Comparison of ENCODE assay signal across 1 cellular context in the genomic region with DNA sequence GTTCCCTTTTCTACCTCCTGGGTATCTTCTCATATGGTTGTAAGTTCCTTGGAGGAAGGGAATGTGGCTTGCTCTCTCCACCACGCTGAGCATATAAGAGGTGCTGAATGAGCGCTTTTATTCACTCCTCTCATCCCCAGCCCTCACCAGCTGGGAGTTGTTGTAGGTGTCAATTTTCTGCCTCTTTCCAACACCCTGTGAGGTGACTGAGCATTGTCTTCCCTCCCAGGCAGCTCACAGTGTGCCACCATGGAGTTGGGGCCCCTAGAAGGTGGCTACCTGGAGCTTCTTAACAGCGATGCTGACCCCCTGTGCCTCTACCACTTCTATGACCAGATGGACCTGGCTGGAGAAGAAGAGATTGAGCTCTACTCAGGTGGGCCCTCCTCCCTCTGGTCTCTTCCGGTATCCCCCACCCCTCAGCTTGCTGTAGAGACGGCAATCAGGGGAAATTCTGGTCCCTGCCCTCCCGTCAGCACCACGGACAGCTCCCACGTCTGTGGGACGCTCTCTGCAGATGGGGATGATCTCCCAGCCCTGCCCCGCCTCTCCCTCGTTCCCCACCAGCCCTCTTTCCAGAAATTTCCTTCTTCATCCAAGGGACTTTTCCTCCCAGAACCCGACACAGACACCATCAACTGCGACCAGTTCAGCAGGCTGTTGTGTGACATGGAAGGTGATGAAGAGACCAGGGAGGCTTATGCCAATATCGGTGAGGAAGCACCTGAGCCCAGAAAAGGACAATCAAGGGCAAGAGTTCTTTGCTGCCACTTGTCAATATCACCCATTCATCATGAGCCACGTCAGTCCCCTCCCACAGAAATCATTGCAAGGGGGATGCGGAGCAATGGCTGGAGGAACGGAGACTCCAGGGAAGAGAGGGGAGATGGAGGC.
TF ChIP-seq lines count a peak whose summit lies in the region.

No MANE protein-coding gene starts in this region.

TF ChIP-seq in K562, 482 proteins besides CTCF, POLR2A, EP300 and RAD21 (continued from another document):
- TF ChIP-seq, protein P1, sequence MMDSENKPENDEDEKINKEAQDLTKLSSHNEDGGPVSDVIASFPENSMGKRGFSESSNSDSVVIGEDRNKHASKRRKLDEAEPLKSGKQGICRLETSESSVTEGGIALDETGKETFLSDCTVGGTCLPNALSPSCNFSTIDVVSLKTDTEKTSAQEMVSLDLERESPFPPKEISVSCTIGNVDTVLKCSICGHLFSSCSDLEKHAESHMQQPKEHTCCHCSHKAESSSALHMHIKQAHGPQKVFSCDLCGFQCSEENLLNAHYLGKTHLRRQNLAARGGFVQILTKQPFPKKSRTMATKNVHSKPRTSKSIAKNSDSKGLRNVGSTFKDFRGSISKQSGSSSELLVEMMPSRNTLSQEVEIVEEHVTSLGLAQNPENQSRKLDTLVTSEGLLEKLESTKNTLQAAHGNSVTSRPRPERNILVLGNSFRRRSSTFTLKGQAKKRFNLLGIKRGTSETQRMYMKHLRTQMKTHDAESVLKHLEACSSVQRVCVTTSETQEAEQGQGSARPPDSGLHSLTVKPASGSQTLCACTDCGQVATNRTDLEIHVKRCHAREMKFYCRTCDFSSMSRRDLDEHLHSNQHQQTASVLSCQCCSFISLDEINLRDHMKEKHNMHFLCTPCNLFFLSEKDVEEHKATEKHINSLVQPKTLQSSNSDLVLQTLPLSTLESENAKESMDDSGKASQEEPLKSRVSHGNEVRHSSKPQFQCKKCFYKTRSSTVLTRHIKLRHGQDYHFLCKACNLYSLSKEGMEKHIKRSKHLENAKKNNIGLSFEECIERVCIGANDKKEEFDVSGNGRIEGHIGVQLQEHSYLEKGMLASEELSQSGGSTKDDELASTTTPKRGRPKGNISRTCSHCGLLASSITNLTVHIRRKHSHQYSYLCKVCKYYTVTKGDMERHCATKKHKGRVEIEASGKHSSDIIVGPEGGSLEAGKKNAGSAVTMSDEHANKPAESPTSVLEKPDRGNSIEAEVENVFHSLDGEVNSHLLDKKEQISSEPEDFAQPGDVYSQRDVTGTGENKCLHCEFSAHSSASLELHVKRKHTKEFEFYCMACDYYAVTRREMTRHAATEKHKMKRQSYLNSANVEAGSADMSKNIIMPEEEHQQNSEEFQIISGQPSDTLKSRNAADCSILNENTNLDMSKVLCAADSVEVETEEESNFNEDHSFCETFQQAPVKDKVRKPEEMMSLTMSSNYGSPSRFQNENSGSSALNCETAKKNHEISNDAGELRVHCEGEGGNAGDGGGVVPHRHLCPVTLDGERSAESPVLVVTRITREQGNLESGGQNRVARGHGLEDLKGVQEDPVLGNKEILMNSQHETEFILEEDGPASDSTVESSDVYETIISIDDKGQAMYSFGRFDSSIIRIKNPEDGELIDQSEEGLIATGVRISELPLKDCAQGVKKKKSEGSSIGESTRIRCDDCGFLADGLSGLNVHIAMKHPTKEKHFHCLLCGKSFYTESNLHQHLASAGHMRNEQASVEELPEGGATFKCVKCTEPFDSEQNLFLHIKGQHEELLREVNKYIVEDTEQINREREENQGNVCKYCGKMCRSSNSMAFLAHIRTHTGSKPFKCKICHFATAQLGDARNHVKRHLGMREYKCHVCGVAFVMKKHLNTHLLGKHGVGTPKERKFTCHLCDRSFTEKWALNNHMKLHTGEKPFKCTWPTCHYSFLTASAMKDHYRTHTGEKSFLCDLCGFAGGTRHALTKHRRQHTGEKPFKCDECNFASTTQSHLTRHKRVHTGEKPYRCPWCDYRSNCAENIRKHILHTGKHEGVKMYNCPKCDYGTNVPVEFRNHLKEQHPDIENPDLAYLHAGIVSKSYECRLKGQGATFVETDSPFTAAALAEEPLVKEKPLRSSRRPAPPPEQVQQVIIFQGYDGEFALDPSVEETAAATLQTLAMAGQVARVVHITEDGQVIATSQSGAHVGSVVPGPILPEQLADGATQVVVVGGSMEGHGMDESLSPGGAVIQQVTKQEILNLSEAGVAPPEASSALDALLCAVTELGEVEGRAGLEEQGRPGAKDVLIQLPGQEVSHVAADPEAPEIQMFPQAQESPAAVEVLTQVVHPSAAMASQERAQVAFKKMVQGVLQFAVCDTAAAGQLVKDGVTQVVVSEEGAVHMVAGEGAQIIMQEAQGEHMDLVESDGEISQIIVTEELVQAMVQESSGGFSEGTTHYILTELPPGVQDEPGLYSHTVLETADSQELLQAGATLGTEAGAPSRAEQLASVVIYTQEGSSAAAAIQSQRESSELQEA (IDR thresholded peaks at IDR 0.05; ENCODE audit: low read depth) = no peak
- TF ChIP-seq, protein P2, sequence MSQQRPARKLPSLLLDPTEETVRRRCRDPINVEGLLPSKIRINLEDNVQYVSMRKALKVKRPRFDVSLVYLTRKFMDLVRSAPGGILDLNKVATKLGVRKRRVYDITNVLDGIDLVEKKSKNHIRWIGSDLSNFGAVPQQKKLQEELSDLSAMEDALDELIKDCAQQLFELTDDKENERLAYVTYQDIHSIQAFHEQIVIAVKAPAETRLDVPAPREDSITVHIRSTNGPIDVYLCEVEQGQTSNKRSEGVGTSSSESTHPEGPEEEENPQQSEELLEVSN (IDR thresholded peaks at IDR 0.05; ENCODE audit: borderline replicate concordance in 1 of 2, extremely low read depth in 1 of 2, insufficient read depth in 1 of 2, insufficient read length in 1 of 2, low read depth in 1 of 2, low read length in 1 of 2, poor library complexity in 1 of 2, severe bottlenecking in 1 of 2) = no peak
- TF ChIP-seq CC2D1A (IDR thresholded peaks at IDR 0.05) (no peak), CTBP1 (IDR thresholded peaks at IDR 0.05; ENCODE audit: borderline replicate concordance) (peak; percentile 28; the same call in 1 of the 2 replicates), ZNF263 (CRISPR knock-in tag; IDR thresholded peaks at IDR 0.05; ENCODE audit: borderline replicate concordance) (peak; percentile 50; the same call in 1 of the 2 replicates), CEBPG (CRISPR knock-in tag; IDR thresholded peaks at IDR 0.05) (peak; percentile 23; the same call in 1 of the 2 replicates), CEBPG (tag; conservative IDR thresholded peaks at IDR 0.05 in 1 of 2, IDR thresholded peaks at IDR 0.05 in 1 of 2) (no peak), TEAD2 (tag; IDR thresholded peaks at IDR 0.05) (no peak), SIN3A (IDR thresholded peaks at IDR 0.05; ENCODE audit: borderline replicate concordance in 2 of 2, control insufficient read depth in 1 of 2, low read depth in 2 of 2, low read length in 2 of 2) (peak in 1 of 2 experiments; percentile 19; a peak in 1 of 4 replicates), TGIF2 (CRISPR knock-in tag; IDR thresholded peaks at IDR 0.05) (no peak), YBX1 (IDR thresholded peaks at IDR 0.05) (no peak), ZNF408 (CRISPR knock-in tag; IDR thresholded peaks at IDR 0.05; ENCODE audit: low read depth) (no peak), C11orf30 (IDR thresholded peaks at IDR 0.05; ENCODE audit: low read depth) (no peak), ZBTB1 (CRISPR knock-in tag; IDR thresholded peaks at IDR 0.05; ENCODE audit: borderline replicate concordance, low read depth) (no peak), HDAC8 (tag; IDR thresholded peaks at IDR 0.05) (no peak), TCF7 (IDR thresholded peaks at IDR 0.05; ENCODE audit: borderline replicate concordance) (no peak), ESRRB (CRISPR knock-in tag; IDR thresholded peaks at IDR 0.05; ENCODE audit: borderline replicate concordance) (no peak), ZFP30 (CRISPR knock-in tag; IDR thresholded peaks at IDR 0.05; ENCODE audit: borderline replicate concordance) (no peak), MECOM (CRISPR knock-in tag; IDR thresholded peaks at IDR 0.05) (peak; percentile 65; the same call in 1 of the 2 replicates), CREM (IDR thresholded peaks at IDR 0.05; ENCODE audit: low read depth) (peak; percentile 68), ZZZ3 (IDR thresholded peaks at IDR 0.05) (no peak), NFATC3 (IDR thresholded peaks at IDR 0.05) (no peak), FOXP1 (CRISPR knock-in tag; IDR thresholded peaks at IDR 0.05) (peak; percentile 66; the same call in 1 of the 2 replicates), POLR3A (IDR thresholded peaks at IDR 0.05; ENCODE audit: borderline replicate concordance, extremely low read depth, insufficient read depth, insufficient read length) (no peak), SMARCC2 (IDR thresholded peaks at IDR 0.05; ENCODE audit: low read depth) (no peak), HNRNPH1 (optimal IDR thresholded peaks at IDR 0.05; ENCODE audit: low read depth, low read length) (no peak), DDX20 (tag; IDR thresholded peaks at IDR 0.05; ENCODE audit: low read depth) (no peak), MAFK (IDR thresholded peaks at IDR 0.05; ENCODE audit: low read length) (no peak), SMC3 (conservative IDR thresholded peaks at IDR 0.05; ENCODE audit: insufficient read depth, low read depth, low read length) (no peak), RBM14 (IDR thresholded peaks at IDR 0.05; ENCODE audit: borderline replicate concordance, insufficient read depth, low read depth, low read length) (no peak), KAT8 (IDR thresholded peaks at IDR 0.05; ENCODE audit: low read depth) (no peak), CXXC5 (CRISPR knock-in tag; IDR thresholded peaks at IDR 0.05) (peak; percentile 62), PHB (CRISPR knock-in tag; IDR thresholded peaks at IDR 0.05) (no peak), ZNF561 (CRISPR knock-in tag; conservative IDR thresholded peaks at IDR 0.05) (no peak), RCOR1 (IDR thresholded peaks at IDR 0.05; ENCODE audit: borderline replicate concordance in 1 of 2, low read depth in 2 of 2, low read length in 2 of 2) (peak in 1 of 2 experiments; percentile 86; a peak in 2 of 4 replicates), HDAC2 (IDR thresholded peaks at IDR 0.05) (no peak), TEAD1 (CRISPR knock-in tag; IDR thresholded peaks at IDR 0.05) (0 out of 4 replicates have a peak, but pooled peaks of 1 of the 2 experiments have one; percentile 40), HMG20B (CRISPR knock-in tag; IDR thresholded peaks at IDR 0.05) (no peak)
- TF ChIP-seq, protein P3, sequence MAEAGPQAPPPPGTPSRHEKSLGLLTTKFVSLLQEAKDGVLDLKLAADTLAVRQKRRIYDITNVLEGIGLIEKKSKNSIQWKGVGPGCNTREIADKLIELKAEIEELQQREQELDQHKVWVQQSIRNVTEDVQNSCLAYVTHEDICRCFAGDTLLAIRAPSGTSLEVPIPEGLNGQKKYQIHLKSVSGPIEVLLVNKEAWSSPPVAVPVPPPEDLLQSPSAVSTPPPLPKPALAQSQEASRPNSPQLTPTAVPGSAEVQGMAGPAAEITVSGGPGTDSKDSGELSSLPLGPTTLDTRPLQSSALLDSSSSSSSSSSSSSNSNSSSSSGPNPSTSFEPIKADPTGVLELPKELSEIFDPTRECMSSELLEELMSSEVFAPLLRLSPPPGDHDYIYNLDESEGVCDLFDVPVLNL (CRISPR knock-in tag; IDR thresholded peaks at IDR 0.05; ENCODE audit: low read depth) = 0 out of 2 replicates have a peak, but pooled peaks have one; percentile 34
- TF ChIP-seq, protein P4, sequence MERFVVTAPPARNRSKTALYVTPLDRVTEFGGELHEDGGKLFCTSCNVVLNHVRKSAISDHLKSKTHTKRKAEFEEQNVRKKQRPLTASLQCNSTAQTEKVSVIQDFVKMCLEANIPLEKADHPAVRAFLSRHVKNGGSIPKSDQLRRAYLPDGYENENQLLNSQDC (CRISPR knock-in tag; IDR thresholded peaks at IDR 0.05) = no peak
- TF ChIP-seq, protein P5, sequence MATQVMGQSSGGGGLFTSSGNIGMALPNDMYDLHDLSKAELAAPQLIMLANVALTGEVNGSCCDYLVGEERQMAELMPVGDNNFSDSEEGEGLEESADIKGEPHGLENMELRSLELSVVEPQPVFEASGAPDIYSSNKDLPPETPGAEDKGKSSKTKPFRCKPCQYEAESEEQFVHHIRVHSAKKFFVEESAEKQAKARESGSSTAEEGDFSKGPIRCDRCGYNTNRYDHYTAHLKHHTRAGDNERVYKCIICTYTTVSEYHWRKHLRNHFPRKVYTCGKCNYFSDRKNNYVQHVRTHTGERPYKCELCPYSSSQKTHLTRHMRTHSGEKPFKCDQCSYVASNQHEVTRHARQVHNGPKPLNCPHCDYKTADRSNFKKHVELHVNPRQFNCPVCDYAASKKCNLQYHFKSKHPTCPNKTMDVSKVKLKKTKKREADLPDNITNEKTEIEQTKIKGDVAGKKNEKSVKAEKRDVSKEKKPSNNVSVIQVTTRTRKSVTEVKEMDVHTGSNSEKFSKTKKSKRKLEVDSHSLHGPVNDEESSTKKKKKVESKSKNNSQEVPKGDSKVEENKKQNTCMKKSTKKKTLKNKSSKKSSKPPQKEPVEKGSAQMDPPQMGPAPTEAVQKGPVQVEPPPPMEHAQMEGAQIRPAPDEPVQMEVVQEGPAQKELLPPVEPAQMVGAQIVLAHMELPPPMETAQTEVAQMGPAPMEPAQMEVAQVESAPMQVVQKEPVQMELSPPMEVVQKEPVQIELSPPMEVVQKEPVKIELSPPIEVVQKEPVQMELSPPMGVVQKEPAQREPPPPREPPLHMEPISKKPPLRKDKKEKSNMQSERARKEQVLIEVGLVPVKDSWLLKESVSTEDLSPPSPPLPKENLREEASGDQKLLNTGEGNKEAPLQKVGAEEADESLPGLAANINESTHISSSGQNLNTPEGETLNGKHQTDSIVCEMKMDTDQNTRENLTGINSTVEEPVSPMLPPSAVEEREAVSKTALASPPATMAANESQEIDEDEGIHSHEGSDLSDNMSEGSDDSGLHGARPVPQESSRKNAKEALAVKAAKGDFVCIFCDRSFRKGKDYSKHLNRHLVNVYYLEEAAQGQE (CRISPR knock-in tag; IDR thresholded peaks at IDR 0.05; ENCODE audit: low read depth) = peak; percentile 97
- TF ChIP-seq, protein P6, sequence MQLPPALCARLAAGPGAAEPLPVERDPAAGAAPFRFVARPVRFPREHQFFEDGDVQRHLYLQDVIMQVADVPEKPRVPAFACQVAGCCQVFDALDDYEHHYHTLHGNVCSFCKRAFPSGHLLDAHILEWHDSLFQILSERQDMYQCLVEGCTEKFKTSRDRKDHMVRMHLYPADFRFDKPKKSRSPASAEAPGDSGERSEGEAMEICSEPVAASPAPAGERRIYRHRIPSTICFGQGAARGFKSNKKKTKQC (CRISPR knock-in tag; IDR thresholded peaks at IDR 0.05) = peak; percentile 87
- TF ChIP-seq, protein P7, sequence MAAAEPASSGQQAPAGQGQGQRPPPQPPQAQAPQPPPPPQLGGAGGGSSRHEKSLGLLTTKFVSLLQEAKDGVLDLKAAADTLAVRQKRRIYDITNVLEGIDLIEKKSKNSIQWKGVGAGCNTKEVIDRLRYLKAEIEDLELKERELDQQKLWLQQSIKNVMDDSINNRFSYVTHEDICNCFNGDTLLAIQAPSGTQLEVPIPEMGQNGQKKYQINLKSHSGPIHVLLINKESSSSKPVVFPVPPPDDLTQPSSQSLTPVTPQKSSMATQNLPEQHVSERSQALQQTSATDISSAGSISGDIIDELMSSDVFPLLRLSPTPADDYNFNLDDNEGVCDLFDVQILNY (CRISPR knock-in tag; IDR thresholded peaks at IDR 0.05) = 0 out of 2 replicates have a peak, but pooled peaks have one; percentile 27
- TF ChIP-seq, protein P8, sequence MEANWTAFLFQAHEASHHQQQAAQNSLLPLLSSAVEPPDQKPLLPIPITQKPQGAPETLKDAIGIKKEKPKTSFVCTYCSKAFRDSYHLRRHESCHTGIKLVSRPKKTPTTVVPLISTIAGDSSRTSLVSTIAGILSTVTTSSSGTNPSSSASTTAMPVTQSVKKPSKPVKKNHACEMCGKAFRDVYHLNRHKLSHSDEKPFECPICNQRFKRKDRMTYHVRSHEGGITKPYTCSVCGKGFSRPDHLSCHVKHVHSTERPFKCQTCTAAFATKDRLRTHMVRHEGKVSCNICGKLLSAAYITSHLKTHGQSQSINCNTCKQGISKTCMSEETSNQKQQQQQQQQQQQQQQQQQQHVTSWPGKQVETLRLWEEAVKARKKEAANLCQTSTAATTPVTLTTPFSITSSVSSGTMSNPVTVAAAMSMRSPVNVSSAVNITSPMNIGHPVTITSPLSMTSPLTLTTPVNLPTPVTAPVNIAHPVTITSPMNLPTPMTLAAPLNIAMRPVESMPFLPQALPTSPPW (CRISPR knock-in tag; IDR thresholded peaks at IDR 0.05) = 0 out of 2 replicates have a peak, but pooled peaks have one; percentile 17
